ENCODE assay signal across 10 cellular contexts in genomic region chr1:145892486-145893087, GRCh38. TPM values are rescaled to one million over a fixed set of nuclear protein-coding genes. Genes with fewer than 3 reads are reported as not detected.
DNase-seq lines count a peak whose midpoint lies in the region; ATAC-seq and TF ChIP-seq lines count a peak whose summit lies in the region.
"Had no signal": no experiment of that assay in that cellular context is flagged by ENCODE, and none has a peak within 500 bp of the region (broad histone marks: within the 10 kb centered on the region; RNA-seq: fewer than 3 reads in every experiment).

No MANE protein-coding gene starts in this region.

- CTCF ChIA-PET in A673 (lab: Charles Lee), result interaction anchor here (0.6 to 2.5 kb wide), 14 partner anchors 10 to 155 kb away, joined by 3 to 14 read pairs (median 6); partner anchors contain the start of genes ANKRD34A, ITGA10, NUDT17 and PIAS3

- intact Hi-C loops in A673 (cut with micrococcal nuclease; ENCODE audit: unreplicated experiment), result loop anchor here (2.0 kb wide), 2 partner anchors 26 to 114 kb away; partner anchors contain the start of gene PEX11B

- H3K9me3 Mint-ChIP-seq in endodermal cell (no peaks in the 10 kb centered on the region), nephron (no peaks in the 10 kb centered on the region)
- H3K9me3 Mint-ChIP-seq: CD8-positive, alpha-beta memory T cell had no signal

- H3K36me3 ChIP-seq in A673 (ENCODE audit: insufficient read depth, low read length, poor library complexity, severe bottlenecking) (no peaks in the 10 kb centered on the region), endodermal cell (ENCODE audit: control insufficient read depth, insufficient read depth, low read length) (no peaks in the 10 kb centered on the region)
- H3K36me3 ChIP-seq: HAP-1 had no signal

- no peaks in the 10 kb centered on the region for H3K27me3 ChIP-seq in A673 (replicated peaks; ENCODE audit: insufficient read depth, low read depth, low read length, poor library complexity)
- no peaks in the 10 kb centered on the region for H3K27me3 ChIP-seq in endodermal cell (ENCODE audit: control insufficient read depth, insufficient read depth, low read length, poor library complexity, severe bottlenecking)

- POLR2A ChIA-PET in A673 (lab: Charles Lee; ENCODE audit: low non-redundant PET), result no interaction called here

- H3K9me3 ChIP-seq in A673 (ENCODE audit: low read depth, low read length, poor library complexity, severe bottlenecking) (no peaks in the 10 kb centered on the region), endodermal cell (ENCODE audit: control insufficient read depth, low read length) (no peaks in the 10 kb centered on the region)
- H3K9me3 ChIP-seq: HAP-1 had no signal

- H3K27ac ChIP-seq in A673 (ENCODE audit: low read depth, low read length, poor library complexity, severe bottlenecking) (peak overlapping the region; percentile 54), endodermal cell (ENCODE audit: low read depth, low read length) (no peak overlapping the region)

- DNase-seq in A673 (ENCODE audit: low spot score) (peak; percentile 53), OCI-M1 (lab: John Stamatoyannopoulos, UW) (peak; percentile 85), endodermal cell (no peak), mucosa of gallbladder (ENCODE audit: low spot score) (no peak), NCI-H526 treated with DMSO at 0.1 percent for 48 hours (lab: John Stamatoyannopoulos, UW) (no peak)

- no TSS peak for BruUV-seq in A673 (replicated peaks; lab: Mats Ljungman, UMichigan)

- H3K36me3 Mint-ChIP-seq in endodermal cell (ENCODE audit: low read depth) (no peaks in the 10 kb centered on the region), nephron (ENCODE audit: low read depth) (no peaks in the 10 kb centered on the region)

- H3K9ac ChIP-seq in endodermal cell (ENCODE audit: extremely low read depth, low read length, poor library complexity, severe bottlenecking), result no peak overlapping the region

- H3K4me3 ChIP-seq in A673 (ENCODE audit: low read depth, low read length, poor library complexity, severe bottlenecking) (peak overlapping the region; percentile 16), endodermal cell (ENCODE audit: low read length) (peak overlapping the region; percentile 69)
- H3K4me3 ChIP-seq: HAP-1 had no signal

- ATAC-seq in HG02885 (IDR thresholded peaks at IDR 0.05; ENCODE audit: poor library complexity, unreplicated experiment) (no peak), GM18519 (IDR thresholded peaks at IDR 0.05; ENCODE audit: low FRiP score, unreplicated experiment) (no peak)

- H3K4me3 Mint-ChIP-seq in endodermal cell (peak overlapping the region; percentile 43), nephron (peak overlapping the region; percentile 37 to 59 (median 55))

- H3K4me1 Mint-ChIP-seq in endodermal cell, result peaks cover 26% of the 10 kb centered on the region
- peaks cover 41% of the 10 kb centered on the region for H3K4me1 Mint-ChIP-seq in nephron
- H3K4me1 Mint-ChIP-seq: CD8-positive, alpha-beta memory T cell had no signal

- H3K27ac Mint-ChIP-seq in endodermal cell (peak overlapping the region; percentile 86), nephron (peak overlapping the region; percentile 94 to 98 (median 96))

- H3K4me1 ChIP-seq in A673 (ENCODE audit: insufficient read depth, low read length, poor library complexity, severe bottlenecking) (peaks cover 20% of the 10 kb centered on the region), endodermal cell (ENCODE audit: control insufficient read depth, insufficient read depth, low read length) (peaks cover 4% of the 10 kb centered on the region)

- H3K27me3 Mint-ChIP-seq in endodermal cell (ENCODE audit: insufficient read depth) (peaks cover 29% of the 10 kb centered on the region), nephron (ENCODE audit: low read depth) (peaks cover 4% of the 10 kb centered on the region)
- H3K27me3 Mint-ChIP-seq: CD8-positive, alpha-beta memory T cell had no signal

- 78 to 88% methylated on average over 3 of the region's 3 CpGs for WGBS in endodermal cell (ENCODE audit: insufficient coverage in 1 of 2, insufficient read length in 1 of 2), 2 experiments

- TF ChIP-seq CTCF in A673 (conservative IDR thresholded peaks at IDR 0.05; ENCODE audit: low read depth, low read length), result no peak
- no peak for TF ChIP-seq CTCF in endodermal cell (conservative IDR thresholded peaks at IDR 0.05)
- no peak for TF ChIP-seq CTCF in nephron (IDR thresholded peaks at IDR 0.05; ENCODE audit: unreplicated experiment in 3 of 3)

RNA-seq across cellular contexts. Expression of gene ANKRD35, which starts 6.9 kb away (rescaled TPM):
- not detected in 2 replicates for total RNA-seq in A673 (2021)
- total RNA-seq in endodermal cell, result 1 to 10 TPM in 1 of 2 donors, under 1 TPM in 1; 0.88 to 1.4 TPM
- polyA plus RNA-seq in endodermal cell (2013, experiment 1 of 2), result 0.68 TPM
- polyA plus RNA-seq in endodermal cell (2013, experiment 2 of 2), result 0.70 TPM
- total RNA-seq in mucosa of gallbladder, result 2.7 TPM

RNA-seq across cellular contexts. Expression of gene ITGA10, which starts 17.3 kb away (rescaled TPM):
- total RNA-seq in A673 (2021) (1.1 and 1.2 TPM in 2 replicates), endodermal cell (under 1 TPM; 0.18 to 0.33 TPM), mucosa of gallbladder (3.2 TPM)
- 0.18 TPM for polyA plus RNA-seq in endodermal cell (2013, experiment 1 of 2)
- 0.08 TPM for polyA plus RNA-seq in endodermal cell (2013, experiment 2 of 2)
- polyA plus RNA-seq: CD8-positive, alpha-beta memory T cell had no signal

RNA-seq across cellular contexts. Expression of gene PEX11B, which starts 25.9 kb away (rescaled TPM):
- total RNA-seq in A673 (2021), result 22.1 and 22.4 TPM in 2 replicates
- 10 to 100 TPM; 12.9 to 16.0 TPM for total RNA-seq in endodermal cell
- polyA plus RNA-seq in endodermal cell (2013, experiment 1 of 2), result 18.2 TPM
- polyA plus RNA-seq in endodermal cell (2013, experiment 2 of 2), result 21.8 TPM
- total RNA-seq in mucosa of gallbladder, result 35.1 TPM

RNA-seq across cellular contexts. Expression of gene PIAS3, which starts 33.7 kb away (rescaled TPM):
- total RNA-seq in A673 (2021) (41.8 and 47.0 TPM in 2 replicates), endodermal cell (10 to 100 TPM; 44.8 to 53.4 TPM), mucosa of gallbladder (36.5 TPM)
- polyA plus RNA-seq in endodermal cell (2013, experiment 1 of 2), result 45.1 TPM
- polyA plus RNA-seq in endodermal cell (2013, experiment 2 of 2), result 41.6 TPM

RNA-seq across cellular contexts. Expression of gene RBM8A, which starts 34.7 kb away (rescaled TPM):
- total RNA-seq in A673 (2021) (255 and 276 TPM in 2 replicates), endodermal cell (100 to 1,000 TPM; 299 to 314 TPM), mucosa of gallbladder (99.8 TPM)
- polyA plus RNA-seq in endodermal cell (2013, experiment 1 of 2), result 181 TPM
- 193 TPM for polyA plus RNA-seq in endodermal cell (2013, experiment 2 of 2)

Comparison
In these comparisons a context has a peak if more than half of its experiments do, and no peak if none do; other contexts are left out.
1. DNase-seq: peak in A673 (single experiment) and OCI-M1 (single experiment); none in endodermal cell (single experiment), mucosa of gallbladder (single experiment) and NCI-H526 treated with DMSO at 0.1 percent for 48 hours (single experiment).